ENCODE assay signal across 24 cellular contexts in genomic region chr4:142092941-142093340, GRCh38.
"Had no signal": no experiment of that assay in that cellular context is flagged by ENCODE, and none has a peak within 500 bp of the region (broad histone marks: within the 10 kb centered on the region; RNA-seq: fewer than 3 reads in every experiment).

No MANE protein-coding gene starts in this region.

- H3K4me1 ChIP-seq: gastrocnemius medialis, prostate gland, right atrium auricular region, thyroid gland had no signal

- H3K4me3 ChIP-seq: esophagus muscularis mucosa, gastrocnemius medialis, ovary, prostate gland, right atrium auricular region, thyroid gland had no signal

- H3K9me3 Mint-ChIP-seq: activated naive CD4-positive, alpha-beta T cell treated with anti-CD3 and anti-CD28 coated beads for 36 hours; activated naive CD8-positive, alpha-beta T cell treated with anti-CD3 and anti-CD28 coated beads, Interleukin-2, amount 10 ng/mL, durations not matched to agents 7 days and 5 days; activated T-cell treated with anti-CD3 and anti-CD28 coated beads, Interleukin-2, amount 50 U/mL, for 72 hours; brain had no signal

- H3K27me3 ChIP-seq: esophagus muscularis mucosa, gastrocnemius medialis, ovary, right atrium auricular region, thyroid gland had no signal

- H3K27ac ChIP-seq: ovary, prostate gland had no signal

- H3K4me1 Mint-ChIP-seq: activated naive CD8-positive, alpha-beta T cell treated with anti-CD3 and anti-CD28 coated beads, Interleukin-2, amount 10 ng/mL, durations not matched to agents 7 days and 5 days; brain had no signal

- H3K27ac Mint-ChIP-seq: activated naive CD4-positive, alpha-beta T cell treated with anti-CD3 and anti-CD28 coated beads for 36 hours; activated naive CD8-positive, alpha-beta T cell treated with anti-CD3 and anti-CD28 coated beads, Interleukin-2, amount 10 ng/mL, durations not matched to agents 7 days and 5 days; brain; natural killer cell treated with Interleukin-12 subunit alpha and Interleukin-12 subunit beta and Interleukin-15 and Interleukin-18, amount 100 ng/mL, for 72 hours had no signal

- H3K36me3 Mint-ChIP-seq: brain; natural killer cell treated with Interleukin-12 subunit alpha and Interleukin-12 subunit beta and Interleukin-15 and Interleukin-18, amount 100 ng/mL, for 72 hours had no signal

- H3K4me3 Mint-ChIP-seq: activated naive CD4-positive, alpha-beta T cell treated with anti-CD3 and anti-CD28 coated beads for 36 hours; activated naive CD8-positive, alpha-beta T cell treated with anti-CD3 and anti-CD28 coated beads, Interleukin-2, amount 10 ng/mL, durations not matched to agents 7 days and 5 days; activated T-cell treated with anti-CD3 and anti-CD28 coated beads, Interleukin-2, amount 50 U/mL, for 72 hours; brain; natural killer cell treated with Interleukin-12 subunit alpha and Interleukin-12 subunit beta and Interleukin-15 and Interleukin-18, amount 100 ng/mL, for 72 hours had no signal

- H3K9me3 ChIP-seq: esophagus muscularis mucosa, gastrocnemius medialis, ovary, prostate gland, right atrium auricular region, thyroid gland had no signal

- ATAC-seq: activated T-cell treated with anti-CD3 and anti-CD28 coated beads, Interleukin-2, amount 50 U/mL, for 72 hours; gastrocnemius medialis; left cardiac atrium; natural killer cell treated with Interleukin-12 subunit alpha and Interleukin-12 subunit beta and Interleukin-15 and Interleukin-18, amount 100 ng/mL, for 72 hours had no signal

- H3K27me3 Mint-ChIP-seq: activated naive CD8-positive, alpha-beta T cell treated with anti-CD3 and anti-CD28 coated beads, Interleukin-2, amount 10 ng/mL, durations not matched to agents 7 days and 5 days; brain; natural killer cell treated with Interleukin-12 subunit alpha and Interleukin-12 subunit beta and Interleukin-15 and Interleukin-18, amount 100 ng/mL, for 72 hours had no signal

- DNase-seq: activated CD4-positive, alpha-beta T cell treated with anti-CD3 and anti-CD28 coated beads for 1 hour; activated CD8-positive, alpha-beta memory T cell treated with anti-CD3 and anti-CD28 coated beads, Interleukin-2, amount 50 U/mL, for 48 hours; activated effector memory CD4-positive, alpha-beta T cell treated with Interleukin-2 at 50 U/mL for 16 hours; activated naive CD4-positive, alpha-beta T cell treated with anti-CD3 and anti-CD28 coated beads for 36 hours; activated naive CD8-positive, alpha-beta T cell treated with anti-CD3 and anti-CD28 coated beads, Interleukin-2, amount 10 ng/mL, durations not matched to agents 7 days and 5 days; activated T-cell treated with anti-CD3 and anti-CD28 coated beads, Interleukin-2, amount 50 U/mL, for 72 hours; amygdala; central memory CD4-positive, alpha-beta T cell; effector memory CD4-positive, alpha-beta T cell; gastrocnemius medialis; head of caudate nucleus; islet precursor cell; left cardiac atrium; ovary; stimulated activated CD4-positive, alpha-beta T cell treated with anti-CD3 and anti-CD28 coated beads, Interleukin-4, amount 100 ng/mL, for 24 hours; stimulated activated naive CD4-positive, alpha-beta T cell treated with Interleukin-2 at 50 U/mL for 16 hours; substantia nigra; T-helper 1 cell had no signal

- H3K36me3 ChIP-seq: esophagus muscularis mucosa, gastrocnemius medialis, ovary, prostate gland, right atrium auricular region, thyroid gland had no signal
